8 cellular contexts compared by ENCODE assay signal in genomic region chr6:4647414-4648365, GRCh38.
A peak's percentile ranks its signal among the peaks of the same experiment; 100 is the strongest.
DNase-seq lines count a peak whose midpoint lies in the region; ATAC-seq and TF ChIP-seq lines count a peak whose summit lies in the region.

No MANE protein-coding gene starts in this region.

- no peak for TF ChIP-seq CTCF in VCaP (conservative IDR thresholded peaks at IDR 0.05)

- H3K27ac ChIP-seq in VCaP: peak overlapping the region; percentile 28; the same call in 1 of the 2 replicates
- H3K27ac ChIP-seq in substantia nigra (ENCODE audit: low read depth, low read length, poor library complexity, severe bottlenecking): peak overlapping the region; percentile 65

- peak; percentile 44 for DNase-seq in DMS153 (lab: John Stamatoyannopoulos, UW)
- DNase-seq in NAMALWA (ENCODE audit: low spot score): peak; percentile 13
- DNase-seq in middle frontal gyrus (ENCODE audit: extremely low spot score, low spot score): peak; percentile 54
- DNase-seq in substantia nigra (lab: John Stamatoyannopoulos, UW): peak in 48 of 49 donors; percentile 10 to 81 (median 58)

- ATAC-seq in esophagus mucosa (peak; percentile 72), GM18502 (IDR thresholded peaks at IDR 0.05; ENCODE audit: poor library complexity, unreplicated experiment) (no peak), HG03108 (IDR thresholded peaks at IDR 0.05; ENCODE audit: unreplicated experiment) (no peak)
